ENCODE assay signal across 9 cellular contexts in genomic region chr12:13724136-13724535, GRCh38.
"Had no signal": no experiment of that assay in that cellular context is flagged by ENCODE, and none has a peak within 500 bp of the region (broad histone marks: within the 10 kb centered on the region; RNA-seq: fewer than 3 reads in every experiment).

No MANE protein-coding gene starts in this region.

- H3K4me1 ChIP-seq: HAP-1 had no signal

- H3K9me3 ChIP-seq: HAP-1 had no signal

- H3K4me2 ChIP-seq: GM23338 had no signal

- H3K9ac ChIP-seq: GM23248 had no signal

- ATAC-seq: GM23338, HCT116 had no signal

- H3K36me3 ChIP-seq: HAP-1 had no signal

- H3K27ac ChIP-seq: GM23248 had no signal

- DNase-seq: GM23248, GOT3, H7, H9, HCEC 1CT, HFFc6 had no signal

- H3K4me3 ChIP-seq: GM23248, GM23338, HAP-1 had no signal
